22 cellular contexts compared by ENCODE assay signal in the genomic region with DNA sequence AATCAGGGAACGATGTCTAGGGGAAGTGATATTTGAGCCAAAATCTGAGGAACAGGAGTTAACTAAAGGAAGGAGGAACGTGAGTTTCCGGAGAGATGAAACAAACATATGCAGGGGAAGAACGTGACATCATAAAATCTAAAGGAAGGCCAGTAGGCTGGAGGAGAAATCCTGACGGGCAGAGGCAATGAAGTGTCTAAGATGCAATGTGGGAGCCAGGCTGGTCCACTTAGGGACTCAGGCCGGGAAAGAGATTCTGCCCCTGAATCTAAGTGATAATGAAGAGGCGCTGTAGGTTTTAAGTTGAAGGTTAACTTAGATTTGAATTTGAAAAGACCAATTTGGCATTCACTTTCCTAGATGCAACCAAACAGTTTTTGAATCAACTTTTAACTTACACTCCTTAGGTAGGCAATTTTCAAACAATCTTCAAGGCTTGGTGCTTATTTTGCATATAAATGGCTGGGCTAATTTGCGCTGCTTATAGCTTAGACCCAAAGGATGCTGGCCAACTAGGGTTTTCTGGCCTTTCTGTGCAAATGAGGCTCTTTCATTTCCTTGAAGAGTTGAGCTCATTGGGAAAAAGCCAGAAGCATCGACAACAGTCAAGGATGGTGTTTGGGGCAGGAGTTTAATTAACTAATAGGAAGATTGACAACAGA.
"Had no signal": no experiment of that assay in that cellular context is flagged by ENCODE, and none has a peak within 500 bp of the region (broad histone marks: within the 10 kb centered on the region; RNA-seq: fewer than 3 reads in every experiment).

No MANE protein-coding gene starts in this region.

- H3K27me3 Mint-ChIP-seq: activated naive CD8-positive, alpha-beta T cell; activated T-cell treated with anti-CD3 and anti-CD28 coated beads, Interleukin-2, amount 50 U/mL, for 24 hours; activated T-helper 17 cell treated with anti-CD3 and anti-CD28 coated beads, Interleukin-2, amount 50 U/mL, for 72 hours had no signal

- H3K4me3 Mint-ChIP-seq: activated naive CD8-positive, alpha-beta T cell; activated T-cell treated with anti-CD3 and anti-CD28 coated beads, Interleukin-2, amount 50 U/mL, for 24 hours; activated T-helper 17 cell treated with anti-CD3 and anti-CD28 coated beads, Interleukin-2, amount 50 U/mL, for 72 hours; naive thymus-derived CD8-positive, alpha-beta T cell; neural progenitor cell had no signal

- DNase-seq: activated T-cell treated with anti-CD3 and anti-CD28 coated beads, Interleukin-2, amount 50 U/mL, for 24 hours; adrenal gland; cortex of kidney; hypothalamus; islet precursor cell; left colon; lower lobe of right lung; naive thymus-derived CD8-positive, alpha-beta T cell; posterior cingulate gyrus; spleen; stimulated activated CD4-positive, alpha-beta T cell treated with anti-CD3 and anti-CD28 coated beads, Interleukin-4, amount 100 ng/mL, for 1 hour; stimulated activated naive CD4-positive, alpha-beta T cell; T-helper 9 cell; testis; trophoblast cell; uterus had no signal

- H3K4me1 Mint-ChIP-seq: activated T-helper 17 cell treated with anti-CD3 and anti-CD28 coated beads, Interleukin-2, amount 50 U/mL, for 72 hours; naive thymus-derived CD8-positive, alpha-beta T cell had no signal

- H3K4me1 ChIP-seq: adrenal gland, ascending aorta, breast epithelium, spleen, testis, uterus had no signal

- H3K27ac ChIP-seq: adrenal gland, ascending aorta, breast epithelium, epithelial cell of prostate, lower lobe of right lung, neural progenitor cell, spleen, testis, uterus had no signal

- ATAC-seq: activated T-helper 17 cell treated with anti-CD3 and anti-CD28 coated beads, Interleukin-2, amount 50 U/mL, for 72 hours; left colon; naive thymus-derived CD8-positive, alpha-beta T cell had no signal

- H3K36me3 Mint-ChIP-seq: activated naive CD8-positive, alpha-beta T cell; naive thymus-derived CD8-positive, alpha-beta T cell had no signal

- H3K9me3 Mint-ChIP-seq: activated T-helper 17 cell treated with anti-CD3 and anti-CD28 coated beads, Interleukin-2, amount 50 U/mL, for 72 hours had no signal

- H3K9me3 ChIP-seq: adrenal gland, ascending aorta, breast epithelium, lower lobe of right lung, testis, uterus had no signal

- H3K4me3 ChIP-seq: adrenal gland, ascending aorta, breast epithelium, lower lobe of right lung, neural progenitor cell, spleen, testis, uterus had no signal

- H3K9ac ChIP-seq: neural progenitor cell had no signal

- H3K27ac Mint-ChIP-seq: activated naive CD8-positive, alpha-beta T cell; activated T-cell treated with anti-CD3 and anti-CD28 coated beads, Interleukin-2, amount 50 U/mL, for 24 hours; activated T-helper 17 cell treated with anti-CD3 and anti-CD28 coated beads, Interleukin-2, amount 50 U/mL, for 72 hours; naive thymus-derived CD8-positive, alpha-beta T cell had no signal

- H3K27me3 ChIP-seq: adrenal gland, ascending aorta, breast epithelium, neural progenitor cell, spleen, testis, uterus had no signal

- H3K36me3 ChIP-seq: adrenal gland, ascending aorta, breast epithelium, lower lobe of right lung, spleen, uterus had no signal
